ENCODE assay signal across 1 cellular context in genomic region chr18:46274266-46274665, GRCh38.
TF ChIP-seq lines count a peak whose summit lies in the region.

No MANE protein-coding gene starts in this region.

TF ChIP-seq in GM23338, 12 proteins besides CTCF, POLR2A, EP300 and RAD21 (continued from another document):
- TF ChIP-seq REST (IDR thresholded peaks at IDR 0.05; ENCODE audit: unreplicated experiment) (no peak), CREB1 (CRISPR knock-in tag; IDR thresholded peaks at IDR 0.05; ENCODE audit: low read depth) (no peak), ZNF462 (CRISPR knock-in tag; IDR thresholded peaks at IDR 0.05) (no peak), ZNF114 (CRISPR knock-in tag; IDR thresholded peaks at IDR 0.05) (no peak), EZH2phosphoT487 (IDR thresholded peaks at IDR 0.05; ENCODE audit: unreplicated experiment) (no peak)
TF ChIP-seq in GM23338: peak in this region for 0.
